Comparison of ENCODE assay signal across 6 cellular contexts in genomic region chr4:64022560-64022959, GRCh38.
"Had no signal": no experiment of that assay in that cellular context is flagged by ENCODE, and none has a peak within 500 bp of the region (broad histone marks: within the 10 kb centered on the region; RNA-seq: fewer than 3 reads in every experiment).

No MANE protein-coding gene starts in this region.

- H3K27ac Mint-ChIP-seq: IgD-negative memory B cell had no signal

- H3K4me3 ChIP-seq: K562 had no signal

- H3K27me3 Mint-ChIP-seq: IgD-negative memory B cell had no signal

- H3K27ac ChIP-seq: HL-60 had no signal

- H3K4me1 Mint-ChIP-seq: IgD-negative memory B cell had no signal

- ATAC-seq: HepG2, K562 had no signal

- H3K36me3 Mint-ChIP-seq: IgD-negative memory B cell had no signal

- H3K4me3 Mint-ChIP-seq: IgD-negative memory B cell had no signal

- DNase-seq: IMR-90, KBM-7 had no signal
